Comparison of ENCODE assay signal across 23 cellular contexts in the genomic region with DNA sequence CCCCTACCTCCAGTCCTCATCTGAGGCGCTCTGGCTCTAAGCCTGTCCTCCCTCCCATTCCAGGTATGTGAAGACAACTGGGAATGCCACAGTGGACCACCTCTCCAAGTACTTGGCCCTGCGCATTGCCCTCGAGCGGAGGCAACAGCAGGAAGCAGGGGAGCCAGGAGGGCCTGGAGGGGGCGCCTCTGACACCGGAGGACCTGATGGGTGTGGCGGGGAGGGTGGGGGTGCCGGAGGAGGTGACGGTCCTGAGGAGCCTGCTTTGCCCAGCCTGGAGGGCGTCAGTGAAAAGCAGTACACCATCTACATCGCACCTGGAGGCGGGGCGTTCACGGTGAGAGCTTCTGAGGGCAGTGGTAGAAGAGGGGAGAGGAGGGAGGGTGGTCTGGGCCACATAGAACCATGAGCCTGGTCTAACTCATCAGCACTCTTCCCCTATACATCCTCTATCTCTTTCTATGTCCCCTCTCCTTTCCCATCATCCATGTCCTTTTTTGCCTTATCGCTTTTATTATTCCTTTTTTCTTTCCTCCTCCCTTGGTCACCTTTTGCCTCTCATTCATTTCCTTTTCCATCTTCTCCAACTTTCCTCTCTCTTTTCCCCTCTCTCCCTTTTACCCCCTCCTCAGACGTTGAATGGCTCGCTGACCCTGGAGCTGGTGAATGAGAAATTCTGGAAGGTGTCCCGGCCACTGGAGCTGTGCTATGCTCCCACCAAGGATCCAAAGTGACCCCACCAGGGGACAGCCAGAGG. TPM values are rescaled to one million over a fixed set of nuclear protein-coding genes. Genes with fewer than 3 reads are reported as not detected.
DNase-seq lines count a peak whose midpoint lies in the region; ATAC-seq, FAIRE-seq and TF ChIP-seq lines count a peak whose summit lies in the region.
"Had no signal": no experiment of that assay in that cellular context is flagged by ENCODE, and none has a peak within 500 bp of the region (broad histone marks: within the 10 kb centered on the region; RNA-seq: fewer than 3 reads in every experiment).

No MANE protein-coding gene starts in this region.

- peaks cover 21% of the 10 kb centered on the region for H3K4me1 Mint-ChIP-seq in Caco-2 (ENCODE audit: low read depth, unreplicated experiment)

- no peak for ATAC-seq in HCT116
- ATAC-seq in GM12878, result no peak
- ATAC-seq in right lobe of liver, result no peak
- ATAC-seq: activated CD4-positive, CD25-positive, alpha-beta regulatory T cell treated with anti-CD3 and anti-CD28 coated beads, Interleukin-2, amount 50 U/mL, for 24 hours; right cardiac atrium had no signal

- TF ChIP-seq POLR2A in HCT116 (IDR thresholded peaks at IDR 0.05; ENCODE audit: borderline replicate concordance, extremely low read depth, insufficient read depth, insufficient read length) (no peak), GM12878 (IDR thresholded peaks at IDR 0.05; ENCODE audit: low read depth, low read length) (no peak), right lobe of liver (IDR thresholded peaks at IDR 0.05) (no peak)

- H3K36me3 Mint-ChIP-seq in Caco-2 (ENCODE audit: insufficient read depth, unreplicated experiment), result peaks cover 36% of the 10 kb centered on the region

- H2AFZ ChIP-seq in HCT116 (ENCODE audit: low read depth, low read length, poor library complexity, severe bottlenecking) (no peak overlapping the region), GM12878 (ENCODE audit: control insufficient read depth, low read depth, low read length) (no peak overlapping the region)

- peak overlapping the region; percentile 88 to 100 (median 98); a peak in 17 of 22 replicates for H3K4me2 ChIP-seq in BLaER1 treated with 17β-estradiol and CSF1 and Interleukin-3, amounts not matched to agents 10 nM and 100 nM
- H3K4me2 ChIP-seq in HCT116 (ENCODE audit: low read length) (no peak overlapping the region), GM12878 (ENCODE audit: control insufficient read depth, insufficient read depth) (no peak overlapping the region)

- TF ChIP-seq RAD21 in HCT116 (IDR thresholded peaks at IDR 0.05; ENCODE audit: low read depth), result no peak
- TF ChIP-seq RAD21 in GM12878 (IDR thresholded peaks at IDR 0.05; ENCODE audit: insufficient read depth, low read depth, low read length), result no peak

- RAD21 ChIA-PET in HCT116 (lab: Charles Lee; ENCODE audit: low non-redundant PET in 1 of 2, low total read pairs in 2 of 2, uncharacterized antibody in 2 of 2, unreplicated experiment in 2 of 2) (no interaction called here), GM12878 (lab: Charles Lee; ENCODE audit: unreplicated experiment) (no interaction called here)

- H3K9me2 ChIP-seq in HCT116 (ENCODE audit: insufficient read depth), result no peaks in the 10 kb centered on the region

- DNase-seq in HCT116 (ENCODE audit: low read depth, low spot score), result no peak
- no peak for DNase-seq in GM12878 (ENCODE audit: low read depth, low spot score)
- peak in 2 of 3 donors; percentile 12 to 24 for DNase-seq in right lobe of liver
- no peak for DNase-seq in SKM-1 treated with dmso at 0.1 percent for 144 hours (lab: John Stamatoyannopoulos, UW; ENCODE audit: unreplicated experiment)
- DNase-seq in NCI-H1092 treated with DMSO at 0.1 percent for 48 hours (lab: John Stamatoyannopoulos, UW), result no peak
- no peak for DNase-seq in Caco-2
- DNase-seq in left ventricle myocardium inferior, result no peak
- DNase-seq: activated gamma-delta T cell; MG63; NCI-H187; NCI-H345; Right ventricle myocardium superior; stimulated activated CD4-positive, alpha-beta T cell treated with anti-CD3 and anti-CD28 coated beads, Interleukin-1b, Interleukin-23, amount 100 ng/mL, for 48 hours had no signal

- peaks cover 32 to 47% (median 38%) of the 10 kb centered on the region in 10 experiments for H3K4me1 ChIP-seq in BLaER1 treated with 17β-estradiol and CSF1 and Interleukin-3, amounts not matched to agents 10 nM and 100 nM
- H3K4me1 ChIP-seq in HCT116 (ENCODE audit: control insufficient read depth in 1 of 2, insufficient read depth in 2 of 2, low read length in 2 of 2), result peaks cover 5 to 18% of the 10 kb centered on the region in 2 experiments
- peaks cover 12% of the 10 kb centered on the region for H3K4me1 ChIP-seq in GM12878 (ENCODE audit: control insufficient read depth, insufficient read depth, low read length)
- peaks cover 0 to 16% (median 0%) of the 10 kb centered on the region in 4 donors for H3K4me1 ChIP-seq in right lobe of liver
- H3K4me1 ChIP-seq in Caco-2, result 0 out of 2 replicates have a peak, but pooled peaks cover 4% of the 10 kb centered on the region
- peaks cover 46% of the 10 kb centered on the region for H3K4me1 ChIP-seq in left ventricle myocardium inferior

- intact Hi-C loops in HCT116 (cut with micrococcal nuclease), result no loop called here
- intact Hi-C loops in GM12878 (cut with micrococcal nuclease; ENCODE audit: unreplicated experiment), result no loop called here
- intact Hi-C loops in right lobe of liver (cut with DNase I), result no loop called here
- intact Hi-C loops in Caco-2 (cut with micrococcal nuclease; ENCODE audit: unreplicated experiment), result no loop called here
- intact Hi-C loops in left ventricle myocardium inferior (cut with micrococcal nuclease), result no loop called here

- H4K20me1 ChIP-seq in BLaER1 treated with 17β-estradiol and CSF1 and Interleukin-3, amounts not matched to agents 10 nM and 100 nM, result peaks cover 0 to 15% (median 0%) of the 10 kb centered on the region in 11 experiments; a peak in 2 of 22 replicates
- H4K20me1 ChIP-seq in HCT116 (ENCODE audit: insufficient read depth) (no peaks in the 10 kb centered on the region), GM12878 (ENCODE audit: control insufficient read depth, insufficient read depth) (no peaks in the 10 kb centered on the region; the same call in 1 of the 2 replicates)

- SMC1A ChIA-PET in GM12878 (lab: Charles Lee; ENCODE audit: uncharacterized antibody, unreplicated experiment), result interaction anchor here (0.6 to 1.3 kb wide), 4 partner anchors 18 to 98 kb away, joined by 3 to 4 read pairs (median 3); no protein-coding TSS in a partner anchor

- no peak overlapping the region for H3K27ac Mint-ChIP-seq in Caco-2 (ENCODE audit: unreplicated experiment)
- H3K27ac Mint-ChIP-seq: memory B cell; T-helper 2 cell treated with Interferon-gamma antibody and Interleukin-4, amounts not matched to agents 5 μg/mL and 100 μg/mL, for 36 hours had no signal

- H3K9me3 Mint-ChIP-seq in Caco-2 (ENCODE audit: unreplicated experiment), result no peaks in the 10 kb centered on the region
- H3K9me3 Mint-ChIP-seq: CD8-positive, alpha-beta memory T cell; memory B cell; T-helper 2 cell treated with Interferon-gamma antibody and Interleukin-4, amounts not matched to agents 5 μg/mL and 100 μg/mL, for 36 hours had no signal

- H3K9me3 ChIP-seq in BLaER1 treated with 17β-estradiol and CSF1 and Interleukin-3, amounts not matched to agents 10 nM and 100 nM (replicated peaks in 1 of 11), result no peaks in the 10 kb centered on the region
- no peaks in the 10 kb centered on the region for H3K9me3 ChIP-seq in HCT116 (ENCODE audit: control insufficient read depth in 1 of 2, insufficient read depth in 1 of 2, low read depth in 1 of 2, low read length in 2 of 2)
- no peaks in the 10 kb centered on the region for H3K9me3 ChIP-seq in GM12878 (replicated peaks; ENCODE audit: control insufficient read depth, insufficient read depth, low read length)
- H3K9me3 ChIP-seq in right lobe of liver, result no peaks in the 10 kb centered on the region
- H3K9me3 ChIP-seq in Caco-2, result no peaks in the 10 kb centered on the region
- H3K9me3 ChIP-seq in left ventricle myocardium inferior (replicated peaks), result no peaks in the 10 kb centered on the region
- H3K9me3 ChIP-seq: ascending aorta, MG63, vagina had no signal

- BruUV-seq in HCT116 (replicated peaks; lab: Mats Ljungman, UMichigan), result no TSS peak
- BruUV-seq in GM12878 (replicated peaks; lab: Mats Ljungman, UMichigan), result no TSS peak
- no TSS peak for BruUV-seq in Caco-2 (replicated peaks; lab: Mats Ljungman, UMichigan)

- no peak for TF ChIP-seq EP300 in GM12878 (IDR thresholded peaks at IDR 0.05; ENCODE audit: borderline replicate concordance in 1 of 2, control insufficient read depth in 1 of 2, low read depth in 2 of 2, low read length in 2 of 2)

- in situ Hi-C loops in GM12878 (cut with MboI), result no loop called here

- peaks cover 23 to 45% (median 39%) of the 10 kb centered on the region in 11 experiments for H3K27me3 ChIP-seq in BLaER1 treated with 17β-estradiol and CSF1 and Interleukin-3, amounts not matched to agents 10 nM and 100 nM
- H3K27me3 ChIP-seq in HCT116 (ENCODE audit: insufficient read depth, low read length), result no peaks in the 10 kb centered on the region
- peaks cover 2 to 3% of the 10 kb centered on the region in 2 experiments; a peak in 3 of 4 replicates for H3K27me3 ChIP-seq in GM12878 (replicated peaks in 1 of 2; ENCODE audit: control insufficient read depth in 2 of 2, insufficient read depth in 2 of 2, low read length in 1 of 2)
- no peaks in the 10 kb centered on the region for H3K27me3 ChIP-seq in right lobe of liver
- H3K27me3 ChIP-seq in Caco-2 (replicated peaks; ENCODE audit: control insufficient read depth, insufficient read depth, low read length), result no peaks in the 10 kb centered on the region
- H3K27me3 ChIP-seq in left ventricle myocardium inferior (ENCODE audit: low read depth), result no peaks in the 10 kb centered on the region
- H3K27me3 ChIP-seq: ascending aorta, vagina had no signal

- H3K79me2 ChIP-seq in HCT116 (ENCODE audit: insufficient read depth, low read length) (peaks cover 15% of the 10 kb centered on the region), GM12878 (ENCODE audit: control insufficient read depth, insufficient read depth, low read length) (peaks cover 3% of the 10 kb centered on the region)

- TF ChIP-seq CTCF in HCT116 (IDR thresholded peaks at IDR 0.05 in 2 of 3, conservative IDR thresholded peaks at IDR 0.05 in 1 of 3; ENCODE audit: borderline replicate concordance in 1 of 3, insufficient read depth in 1 of 3, low read depth in 2 of 3, low read length in 2 of 3) (peak in 2 of 3 experiments; percentile 13 to 23; a peak in 1 of 6 replicates), GM12878 (IDR thresholded peaks at IDR 0.05 in 2 of 3, conservative IDR thresholded peaks at IDR 0.05 in 1 of 3; ENCODE audit: control insufficient read depth in 2 of 3, extremely low read depth in 1 of 3, insufficient read depth in 1 of 3, low read depth in 3 of 3, low read length in 3 of 3) (no peak), right lobe of liver (IDR thresholded peaks at IDR 0.05) (no peak), Caco-2 (IDR thresholded peaks at IDR 0.05; ENCODE audit: insufficient read depth in 1 of 2, low read depth in 1 of 2, low read length in 1 of 2, severe bottlenecking in 1 of 2, unreplicated experiment in 1 of 2) (no peak), left ventricle myocardium inferior (IDR thresholded peaks at IDR 0.05; ENCODE audit: borderline replicate concordance) (no peak)

- FAIRE-seq in GM12878 (lab: Jason Lieb, UNC), result no peak
- FAIRE-seq: endothelial cell of umbilical vein, frontal cortex had no signal

- no peak overlapping the region for H3K9ac ChIP-seq in BLaER1 treated with 17β-estradiol and CSF1 and Interleukin-3, amounts not matched to agents 10 nM and 100 nM
- H3K9ac ChIP-seq in HCT116 (ENCODE audit: low read length), result no peak overlapping the region
- H3K9ac ChIP-seq in GM12878 (ENCODE audit: control insufficient read depth, insufficient read depth, low read length), result no peak overlapping the region

- no peak overlapping the region for H3K27ac ChIP-seq in BLaER1 treated with 17β-estradiol and CSF1 and Interleukin-3, amounts not matched to agents 10 nM and 100 nM
- no peak overlapping the region for H3K27ac ChIP-seq in HCT116 (ENCODE audit: low read depth, low read length)
- no peak overlapping the region for H3K27ac ChIP-seq in GM12878 (ENCODE audit: control insufficient read depth, insufficient read depth)
- H3K27ac ChIP-seq in right lobe of liver, result no peak overlapping the region
- H3K27ac ChIP-seq in left ventricle myocardium inferior (replicated peaks), result no peak overlapping the region
- H3K27ac ChIP-seq: ascending aorta had no signal

- H3K27me3 Mint-ChIP-seq in Caco-2 (ENCODE audit: insufficient read depth, unreplicated experiment), result peaks cover 12% of the 10 kb centered on the region

- WGBS in GM12878 (ENCODE audit: insufficient coverage, insufficient replicate concordance, low lambda C conversion rate, missing lambda C conversion rate), result 98% methylated on average over 10 of the region's 18 CpGs
- WGBS in right lobe of liver (ENCODE audit: insufficient coverage, low coverage, low lambda C conversion rate, missing lambda C conversion rate), result 89% methylated on average over 10 of the region's 18 CpGs

- H3K36me3 ChIP-seq in BLaER1 treated with 17β-estradiol and CSF1 and Interleukin-3, amounts not matched to agents 10 nM and 100 nM, result peaks cover 10 to 29% (median 19%) of the 10 kb centered on the region in 11 experiments; a peak in 17 of 22 replicates
- H3K36me3 ChIP-seq in HCT116 (ENCODE audit: control insufficient read depth in 1 of 2, insufficient read depth in 2 of 2, low read length in 2 of 2) (peaks cover 10 to 15% of the 10 kb centered on the region in 2 experiments; a peak in 3 of 4 replicates), GM12878 (ENCODE audit: control insufficient read depth in 2 of 2, insufficient read depth in 2 of 2, low read length in 1 of 2) (peaks cover 0 to 5% of the 10 kb centered on the region in 2 experiments; a peak in 2 of 4 replicates), right lobe of liver (peaks cover 0 to 14% (median 5%) of the 10 kb centered on the region in 4 donors), Caco-2 (ENCODE audit: control insufficient read depth, insufficient read depth, low read length) (peaks cover 4% of the 10 kb centered on the region; the same call in 1 of the 2 replicates), left ventricle myocardium inferior (peaks cover 23% of the 10 kb centered on the region)

- CTCF ChIA-PET in HCT116 (lab: Charles Lee), result no interaction called here
- CTCF ChIA-PET in GM12878 (lab: Yijun Ruan, JAX), result interaction anchor here (1.2 kb wide), 1 partner anchor 37 kb away, joined by 4 read pairs; no protein-coding TSS in a partner anchor
- CTCF ChIA-PET in Caco-2 (lab: Charles Lee), result no interaction called here

- H3K4me3 Mint-ChIP-seq in Caco-2 (ENCODE audit: unreplicated experiment), result no peak overlapping the region

- no peak overlapping the region for H3K4me3 ChIP-seq in BLaER1 treated with 17β-estradiol and CSF1 and Interleukin-3, amounts not matched to agents 10 nM and 100 nM
- H3K4me3 ChIP-seq in HCT116 (replicated peaks in 1 of 2; ENCODE audit: low read depth in 1 of 2, low read length in 2 of 2) (no peak overlapping the region), GM12878 (no peak overlapping the region), right lobe of liver (no peak overlapping the region), Caco-2 (ENCODE audit: low read depth, low read length) (no peak overlapping the region), left ventricle myocardium inferior (no peak overlapping the region)

- POLR2A ChIA-PET in HCT116 (lab: Charles Lee), result no interaction called here
- POLR2A ChIA-PET in GM12878 (lab: Charles Lee), result no interaction called here
- POLR2A ChIA-PET in Caco-2 (lab: Charles Lee), result interaction anchor here (0.6 kb wide), 1 partner anchor 12 kb away, joined by 7 read pairs; no protein-coding TSS in a partner anchor

RNA-seq across cellular contexts. Expression of gene RING1, which starts 3.5 kb away (rescaled TPM):
- total RNA-seq in HCT116 (2021; ENCODE audit: unreplicated experiment) (45.9 TPM), GM12878 (2014; rRNA removed) (11.6 and 16.2 TPM in 2 replicates), GM12878 (2014; rRNA removed; fragmentation: Illumina TruSeq; extraction: Trizol) (16.0 and 17.2 TPM in 2 replicates), GM12878 (2021) (24.1 and 24.9 TPM in 2 replicates), right lobe of liver (10 to 100 TPM in 4 of 6 experiments, 1 to 10 TPM in 2; 7.5 to 21.3 (median 19.7) TPM), Caco-2 (2022) (31.3 and 32.0 TPM in 2 replicates), left ventricle myocardium inferior (28.4 TPM)
- polyA plus RNA-seq in HCT116 (2012), result 57.0 and 57.1 TPM in 2 replicates
- 5.2 and 6.4 TPM in 2 replicates for total RNA-seq in GM12878 (2013; cell fraction: nucleolus; rRNA removed)
- 7.9 TPM for polyA plus RNA-seq in GM12878 (2011; ENCODE audit: low read depth)
- polyA plus RNA-seq in GM12878 (2011; rRNA removed) (9.0 and 15.4 TPM in 2 replicates), GM12878 (2014; fragmentation: Illumina TruSeq; extraction: Trizol) (11.2 and 16.9 TPM in 2 replicates), GM12878 (2014; fragmentation: Nextera tagmentation; extraction: Ambion mirVana) (1 to 10 TPM; 2.0 to 4.2 TPM), GM12878 (2014; rRNA removed) (27.2 and 27.8 TPM in 2 replicates), GM12878 (2016; fragmentation: Nextera tagmentation; extraction: Ambion mirVana) (1 to 10 TPM; 5.4 to 6.3 TPM)
- polyA plus RNA-seq in GM12878 (2011; cell fraction: cytosol; rRNA removed), result 18.1 and 21.3 TPM in 2 replicates
- polyA plus RNA-seq in GM12878 (2011; cell fraction: nucleus; rRNA removed), result 34.4 and 40.4 TPM in 2 replicates
- 22.0 and 31.1 TPM in 2 replicates for polyA plus RNA-seq in GM12878 (2012)
- 8.7 and 11.2 TPM in 2 replicates for polyA minus RNA-seq in GM12878 (2011; rRNA and poly(A)+ RNA removed)
- 7.1 and 7.6 TPM in 2 replicates for polyA minus RNA-seq in GM12878 (2011; cell fraction: cytosol; rRNA and poly(A)+ RNA removed)
- polyA minus RNA-seq in GM12878 (2011; cell fraction: nucleus; rRNA and poly(A)+ RNA removed), result 2.3 and 4.1 TPM in 2 replicates

RNA-seq across cellular contexts. Expression of gene HSD17B8, which starts 7.4 kb away (rescaled TPM):
- total RNA-seq in HCT116 (2021; ENCODE audit: unreplicated experiment) (22.0 TPM), GM12878 (2014; rRNA removed) (38.4 and 41.5 TPM in 2 replicates), GM12878 (2014; rRNA removed; fragmentation: Illumina TruSeq; extraction: Trizol) (14.1 and 14.4 TPM in 2 replicates), GM12878 (2021) (23.8 and 30.8 TPM in 2 replicates), right lobe of liver (10 to 100 TPM; 14.3 to 39.8 (median 33.8) TPM), Caco-2 (2022) (10.0 and 12.5 TPM in 2 replicates), left ventricle myocardium inferior (18.2 TPM)
- 29.2 and 33.9 TPM in 2 replicates for polyA plus RNA-seq in HCT116 (2012)
- 7.5 and 9.9 TPM in 2 replicates for total RNA-seq in GM12878 (2013; cell fraction: nucleolus; rRNA removed)
- 13.8 TPM for polyA plus RNA-seq in GM12878 (2011; ENCODE audit: low read depth)
- polyA plus RNA-seq in GM12878 (2011; rRNA removed) (20.0 and 29.2 TPM in 2 replicates), GM12878 (2014; fragmentation: Illumina TruSeq; extraction: Trizol) (7.8 and 12.5 TPM in 2 replicates), GM12878 (2014; fragmentation: Nextera tagmentation; extraction: Ambion mirVana) (10 to 100 TPM in 1 of 2 experiments, 1 to 10 TPM in 1; 3.1 to 13.6 TPM), GM12878 (2014; rRNA removed) (40.8 and 40.9 TPM in 2 replicates), GM12878 (2016; fragmentation: Nextera tagmentation; extraction: Ambion mirVana) (10 to 100 TPM; 46.7 to 54.3 TPM)
- polyA plus RNA-seq in GM12878 (2011; cell fraction: cytosol; rRNA removed), result 41.7 and 54.6 TPM in 2 replicates
- 51.8 and 54.1 TPM in 2 replicates for polyA plus RNA-seq in GM12878 (2011; cell fraction: nucleus; rRNA removed)
- 19.5 and 25.0 TPM in 2 replicates for polyA plus RNA-seq in GM12878 (2012)
- polyA minus RNA-seq in GM12878 (2011; rRNA and poly(A)+ RNA removed), result 20.0 and 26.4 TPM in 2 replicates
- 3.3 and 6.5 TPM in 2 replicates for polyA minus RNA-seq in GM12878 (2011; cell fraction: cytosol; rRNA and poly(A)+ RNA removed)
- polyA minus RNA-seq in GM12878 (2011; cell fraction: nucleus; rRNA and poly(A)+ RNA removed), result 5.9 and 11.8 TPM in 2 replicates
- total RNA-seq: ascending aorta had no signal

RNA-seq across cellular contexts. Expression of gene SLC39A7, which starts 11.2 kb away (rescaled TPM):
- 130 TPM for total RNA-seq in HCT116 (2021; ENCODE audit: unreplicated experiment)
- polyA plus RNA-seq in HCT116 (2012), result 124 and 179 TPM in 2 replicates
- total RNA-seq in GM12878 (2013; cell fraction: nucleolus; rRNA removed), result 28.9 TPM in 2 replicates
- 48.9 and 50.6 TPM in 2 replicates for total RNA-seq in GM12878 (2014; rRNA removed)
- total RNA-seq in GM12878 (2014; rRNA removed; fragmentation: Illumina TruSeq; extraction: Trizol), result 41.3 and 43.9 TPM in 2 replicates
- 52.9 and 57.3 TPM in 2 replicates for total RNA-seq in GM12878 (2021)
- polyA plus RNA-seq in GM12878 (2011; ENCODE audit: low read depth), result 55.2 TPM
- polyA plus RNA-seq in GM12878 (2011; rRNA removed), result 23.0 and 37.4 TPM in 2 replicates
- 50.2 and 54.2 TPM in 2 replicates for polyA plus RNA-seq in GM12878 (2011; cell fraction: cytosol; rRNA removed)
- 55.7 and 62.9 TPM in 2 replicates for polyA plus RNA-seq in GM12878 (2011; cell fraction: nucleus; rRNA removed)
- 59.6 and 80.9 TPM in 2 replicates for polyA plus RNA-seq in GM12878 (2012)
- 51.0 and 63.1 TPM in 2 replicates for polyA plus RNA-seq in GM12878 (2014; fragmentation: Illumina TruSeq; extraction: Trizol)
- 1 to 10 TPM; 7.3 to 8.4 TPM for polyA plus RNA-seq in GM12878 (2014; fragmentation: Nextera tagmentation; extraction: Ambion mirVana)
- 55.3 and 56.1 TPM in 2 replicates for polyA plus RNA-seq in GM12878 (2014; rRNA removed)
- 10 to 100 TPM; 12.8 to 14.0 TPM for polyA plus RNA-seq in GM12878 (2016; fragmentation: Nextera tagmentation; extraction: Ambion mirVana)
- polyA minus RNA-seq in GM12878 (2011; rRNA and poly(A)+ RNA removed), result 30.9 and 31.3 TPM in 2 replicates
- 11.0 and 13.6 TPM in 2 replicates for polyA minus RNA-seq in GM12878 (2011; cell fraction: cytosol; rRNA and poly(A)+ RNA removed)
- polyA minus RNA-seq in GM12878 (2011; cell fraction: nucleus; rRNA and poly(A)+ RNA removed), result 18.6 and 31.2 TPM in 2 replicates
- 10 to 100 TPM; 33.5 to 61.4 (median 50.1) TPM for total RNA-seq in right lobe of liver
- total RNA-seq in Caco-2 (2022), result 140 and 141 TPM in 2 replicates
- total RNA-seq in left ventricle myocardium inferior, result 50.5 TPM

RNA-seq across cellular contexts. Expression of gene RXRB, which starts 11.4 kb away (rescaled TPM):
- total RNA-seq in HCT116 (2021; ENCODE audit: unreplicated experiment), result 49.9 TPM
- polyA plus RNA-seq in HCT116 (2012), result 49.3 and 59.8 TPM in 2 replicates
- total RNA-seq in GM12878 (2013; cell fraction: nucleolus; rRNA removed), result 37.4 and 40.4 TPM in 2 replicates
- 14.0 TPM in 2 replicates for total RNA-seq in GM12878 (2014; rRNA removed)
- 9.5 and 10.8 TPM in 2 replicates for total RNA-seq in GM12878 (2014; rRNA removed; fragmentation: Illumina TruSeq; extraction: Trizol)
- 27.1 and 30.3 TPM in 2 replicates for total RNA-seq in GM12878 (2021)
- polyA plus RNA-seq in GM12878 (2011; ENCODE audit: low read depth), result 20.9 TPM
- polyA plus RNA-seq in GM12878 (2011; rRNA removed), result 26.6 and 35.0 TPM in 2 replicates
- polyA plus RNA-seq in GM12878 (2011; cell fraction: cytosol; rRNA removed), result 33.9 and 40.3 TPM in 2 replicates
- polyA plus RNA-seq in GM12878 (2011; cell fraction: nucleus; rRNA removed), result 155 and 193 TPM in 2 replicates
- 35.2 and 36.1 TPM in 2 replicates for polyA plus RNA-seq in GM12878 (2012)
- polyA plus RNA-seq in GM12878 (2014; fragmentation: Illumina TruSeq; extraction: Trizol), result 16.4 and 25.8 TPM in 2 replicates
- 1 to 10 TPM in 1 of 2 experiments, under 1 TPM in 1; 0.71 to 1.6 TPM for polyA plus RNA-seq in GM12878 (2014; fragmentation: Nextera tagmentation; extraction: Ambion mirVana)
- polyA plus RNA-seq in GM12878 (2014; rRNA removed), result 30.3 and 34.4 TPM in 2 replicates
- polyA plus RNA-seq in GM12878 (2016; fragmentation: Nextera tagmentation; extraction: Ambion mirVana), result 10 to 100 TPM; 19.8 to 21.0 TPM
- 36.9 and 38.1 TPM in 2 replicates for polyA minus RNA-seq in GM12878 (2011; rRNA and poly(A)+ RNA removed)
- polyA minus RNA-seq in GM12878 (2011; cell fraction: cytosol; rRNA and poly(A)+ RNA removed), result 6.8 and 11.2 TPM in 2 replicates
- 24.2 and 28.5 TPM in 2 replicates for polyA minus RNA-seq in GM12878 (2011; cell fraction: nucleus; rRNA and poly(A)+ RNA removed)
- 10 to 100 TPM; 10.1 to 28.2 (median 17.7) TPM for total RNA-seq in right lobe of liver
- total RNA-seq in Caco-2 (2022), result 29.5 and 30.4 TPM in 2 replicates
- 40.3 TPM for total RNA-seq in left ventricle myocardium inferior

RNA-seq across cellular contexts. Expression of gene COL11A2, which starts 19.6 kb away (rescaled TPM):
- total RNA-seq in HCT116 (2021; ENCODE audit: unreplicated experiment), result 7.6 TPM
- polyA plus RNA-seq in HCT116 (2012), result 3.8 and 4.1 TPM in 2 replicates
- 1.8 and 1.9 TPM in 2 replicates for total RNA-seq in GM12878 (2013; cell fraction: nucleolus; rRNA removed)
- total RNA-seq in GM12878 (2014; rRNA removed), result 0.22 and 0.23 TPM in 2 replicates
- 0.22 and 0.23 TPM in 2 replicates for total RNA-seq in GM12878 (2014; rRNA removed; fragmentation: Illumina TruSeq; extraction: Trizol)
- 0.51 and 0.53 TPM in 2 replicates for total RNA-seq in GM12878 (2021)
- polyA plus RNA-seq in GM12878 (2011; ENCODE audit: low read depth), result 0.25 TPM
- polyA plus RNA-seq in GM12878 (2011; rRNA removed), result 0.42 and 0.83 TPM in 2 replicates
- 0.36 and 0.57 TPM in 2 replicates for polyA plus RNA-seq in GM12878 (2011; cell fraction: cytosol; rRNA removed)
- polyA plus RNA-seq in GM12878 (2011; cell fraction: nucleus; rRNA removed), result 8.6 and 10.3 TPM in 2 replicates
- polyA plus RNA-seq in GM12878 (2012), result 0.70 and 0.73 TPM in 2 replicates
- 0.09 and 0.44 TPM in 2 replicates for polyA plus RNA-seq in GM12878 (2014; fragmentation: Illumina TruSeq; extraction: Trizol)
- under 1 TPM in 1 of 2 experiments, not detected in 1; 0.07 TPM for polyA plus RNA-seq in GM12878 (2014; fragmentation: Nextera tagmentation; extraction: Ambion mirVana)
- polyA plus RNA-seq in GM12878 (2014; rRNA removed), result 0.72 and 0.76 TPM in 2 replicates
- polyA plus RNA-seq in GM12878 (2016; fragmentation: Nextera tagmentation; extraction: Ambion mirVana), result under 1 TPM; 0.03 to 0.15 TPM
- polyA minus RNA-seq in GM12878 (2011; rRNA and poly(A)+ RNA removed), result 0.15 and 0.46 TPM in 2 replicates
- not detected in 2 replicates for polyA minus RNA-seq in GM12878 (2011; cell fraction: cytosol; rRNA and poly(A)+ RNA removed)
- polyA minus RNA-seq in GM12878 (2011; cell fraction: nucleus; rRNA and poly(A)+ RNA removed), result 0.85 and 0.86 TPM in 2 replicates
- 1 to 10 TPM in 1 of 6 experiments, under 1 TPM in 5; 0.06 to 1.4 (median 0.61) TPM for total RNA-seq in right lobe of liver
- total RNA-seq in Caco-2 (2022), result 1.3 and 1.5 TPM in 2 replicates
- 1.3 TPM for total RNA-seq in left ventricle myocardium inferior
- polyA plus RNA-seq: CD8-positive, alpha-beta memory T cell had no signal

Comparison
In these comparisons a context has a peak if more than half of its experiments do, and no peak if none do; other contexts are left out.
1. H3K4me2 ChIP-seq: peak in BLaER1 treated with 17β-estradiol and CSF1 and Interleukin-3, amounts not matched to agents 10 nM and 100 nM (11 of 11); none in HCT116 (single experiment) and GM12878 (single experiment).
2. DNase-seq: peak in right lobe of liver (2 of 3); none in HCT116 (single experiment), GM12878 (single experiment), SKM-1 treated with dmso at 0.1 percent for 144 hours (single experiment), NCI-H1092 treated with DMSO at 0.1 percent for 48 hours (single experiment), Caco-2 (0 of 2) and left ventricle myocardium inferior (single experiment).
3. CTCF ChIP-seq: peak in HCT116 (2 of 3); none in GM12878 (0 of 3), right lobe of liver (0 of 4), Caco-2 (0 of 2) and left ventricle myocardium inferior (single experiment).